Comparison of ENCODE assay signal across 1 cellular context in genomic region chr17:74979408-74980146, GRCh38.
TF ChIP-seq lines count a peak whose summit lies in the region.

No MANE protein-coding gene starts in this region.

TF ChIP-seq in K562, 482 proteins besides CTCF, POLR2A, EP300 and RAD21 (continued from another document and continues in another):
- TF ChIP-seq MGA (IDR thresholded peaks at IDR 0.05) (peak; percentile 23; the same call in 1 of the 2 replicates), HMBOX1 (IDR thresholded peaks at IDR 0.05) (no peak), ZNF165 (CRISPR knock-in tag; IDR thresholded peaks at IDR 0.05; ENCODE audit: borderline replicate concordance) (no peak), NONO (IDR thresholded peaks at IDR 0.05; ENCODE audit: low read depth in 2 of 2, low read length in 1 of 2) (no peak), MCM5 (IDR thresholded peaks at IDR 0.05; ENCODE audit: low read depth) (no peak), L3MBTL2 (IDR thresholded peaks at IDR 0.05) (0 out of 2 replicates have a peak, but pooled peaks have one; percentile 39), CXXC5 (CRISPR knock-in tag; IDR thresholded peaks at IDR 0.05) (peak; percentile 77), ZBTB9 (CRISPR knock-in tag; IDR thresholded peaks at IDR 0.05) (no peak), ZNF174 (CRISPR knock-in tag; IDR thresholded peaks at IDR 0.05) (no peak), HDAC1 (IDR thresholded peaks at IDR 0.05) (0 out of 4 replicates have a peak, but pooled peaks of 1 of the 2 experiments have one; percentile 17), CBFA2T3 (IDR thresholded peaks at IDR 0.05) (peak; percentile 58), ZC3H4 (CRISPR knock-in tag; IDR thresholded peaks at IDR 0.05; ENCODE audit: borderline replicate concordance) (no peak), SMARCA4 (IDR thresholded peaks at IDR 0.05) (peak; percentile 57; the same call in 1 of the 2 replicates), ETV5 (CRISPR knock-in tag; IDR thresholded peaks at IDR 0.05; ENCODE audit: low read depth) (peak; percentile 88), POLR3A (IDR thresholded peaks at IDR 0.05; ENCODE audit: borderline replicate concordance, extremely low read depth, insufficient read depth, insufficient read length) (no peak), MAFG (tag; conservative IDR thresholded peaks at IDR 0.05) (no peak), ZNF224 (CRISPR knock-in tag; IDR thresholded peaks at IDR 0.05) (no peak), OTX1 (CRISPR knock-in tag; IDR thresholded peaks at IDR 0.05) (no peak), CBFA2T2 (conservative IDR thresholded peaks at IDR 0.05) (peak; percentile 35), EZH2 (IDR thresholded peaks at IDR 0.05; ENCODE audit: borderline replicate concordance, low read depth, low read length) (no peak), NRF1 (conservative IDR thresholded peaks at IDR 0.05 in 1 of 2, IDR thresholded peaks at IDR 0.05 in 1 of 2) (no peak), ZNF24 (IDR thresholded peaks at IDR 0.05) (no peak), SRF (CRISPR knock-in tag; IDR thresholded peaks at IDR 0.05) (no peak), RNF2 (IDR thresholded peaks at IDR 0.05) (peak; percentile 27; the same call in 1 of the 2 replicates), KLF6 (CRISPR knock-in tag; IDR thresholded peaks at IDR 0.05; ENCODE audit: borderline replicate concordance) (no peak), RREB1 (CRISPR knock-in tag; IDR thresholded peaks at IDR 0.05) (no peak), BRF1 (IDR thresholded peaks at IDR 0.05; ENCODE audit: borderline replicate concordance, extremely low read depth, insufficient read length) (no peak), EGR1 (conservative IDR thresholded peaks at IDR 0.05) (peak; percentile 91), HLTF (IDR thresholded peaks at IDR 0.05) (no peak), LCOR (CRISPR knock-in tag; IDR thresholded peaks at IDR 0.05) (no peak), ARID1B (IDR thresholded peaks at IDR 0.05) (peak; percentile 72), ZKSCAN3 (CRISPR knock-in tag; IDR thresholded peaks at IDR 0.05) (no peak), RBM34 (IDR thresholded peaks at IDR 0.05; ENCODE audit: borderline replicate concordance, insufficient read depth, low read length) (no peak), ZZZ3 (IDR thresholded peaks at IDR 0.05) (no peak)
- TF ChIP-seq, protein P1, sequence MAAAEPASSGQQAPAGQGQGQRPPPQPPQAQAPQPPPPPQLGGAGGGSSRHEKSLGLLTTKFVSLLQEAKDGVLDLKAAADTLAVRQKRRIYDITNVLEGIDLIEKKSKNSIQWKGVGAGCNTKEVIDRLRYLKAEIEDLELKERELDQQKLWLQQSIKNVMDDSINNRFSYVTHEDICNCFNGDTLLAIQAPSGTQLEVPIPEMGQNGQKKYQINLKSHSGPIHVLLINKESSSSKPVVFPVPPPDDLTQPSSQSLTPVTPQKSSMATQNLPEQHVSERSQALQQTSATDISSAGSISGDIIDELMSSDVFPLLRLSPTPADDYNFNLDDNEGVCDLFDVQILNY (CRISPR knock-in tag; IDR thresholded peaks at IDR 0.05): no peak
- TF ChIP-seq, protein P2, sequence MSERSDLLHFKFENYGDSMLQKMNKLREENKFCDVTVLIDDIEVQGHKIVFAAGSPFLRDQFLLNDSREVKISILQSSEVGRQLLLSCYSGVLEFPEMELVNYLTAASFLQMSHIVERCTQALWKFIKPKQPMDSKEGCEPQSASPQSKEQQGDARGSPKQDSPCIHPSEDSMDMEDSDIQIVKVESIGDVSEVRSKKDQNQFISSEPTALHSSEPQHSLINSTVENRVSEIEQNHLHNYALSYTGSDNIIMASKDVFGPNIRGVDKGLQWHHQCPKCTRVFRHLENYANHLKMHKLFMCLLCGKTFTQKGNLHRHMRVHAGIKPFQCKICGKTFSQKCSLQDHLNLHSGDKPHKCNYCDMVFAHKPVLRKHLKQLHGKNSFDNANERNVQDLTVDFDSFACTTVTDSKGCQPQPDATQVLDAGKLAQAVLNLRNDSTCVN (CRISPR knock-in tag; IDR thresholded peaks at IDR 0.05): no peak
- TF ChIP-seq, protein P3, sequence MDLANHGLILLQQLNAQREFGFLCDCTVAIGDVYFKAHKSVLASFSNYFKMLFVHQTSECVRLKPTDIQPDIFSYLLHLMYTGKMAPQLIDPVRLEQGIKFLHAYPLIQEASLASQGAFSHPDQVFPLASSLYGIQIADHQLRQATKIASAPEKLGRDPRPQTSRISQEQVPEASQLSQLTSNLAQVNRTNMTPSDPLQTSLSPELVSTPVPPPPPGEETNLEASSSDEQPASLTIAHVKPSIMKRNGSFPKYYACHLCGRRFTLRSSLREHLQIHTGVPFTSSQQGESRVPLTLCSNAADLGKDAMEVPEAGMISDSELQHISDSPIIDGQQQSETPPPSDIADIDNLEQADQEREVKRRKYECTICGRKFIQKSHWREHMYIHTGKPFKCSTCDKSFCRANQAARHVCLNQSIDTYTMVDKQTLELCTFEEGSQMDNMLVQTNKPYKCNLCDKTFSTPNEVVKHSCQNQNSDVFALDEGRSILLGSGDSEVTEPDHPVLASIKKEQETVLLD (IDR thresholded peaks at IDR 0.05): no peak
- TF ChIP-seq, protein P4, sequence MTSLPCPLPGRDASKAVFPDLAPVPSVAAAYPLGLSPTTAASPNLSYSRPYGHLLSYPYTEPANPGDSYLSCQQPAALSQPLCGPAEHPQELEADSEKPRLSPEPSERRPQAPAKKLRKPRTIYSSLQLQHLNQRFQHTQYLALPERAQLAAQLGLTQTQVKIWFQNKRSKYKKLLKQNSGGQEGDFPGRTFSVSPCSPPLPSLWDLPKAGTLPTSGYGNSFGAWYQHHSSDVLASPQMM (CRISPR knock-in tag; IDR thresholded peaks at IDR 0.05): no peak
